Comparison of ENCODE assay signal across 27 cellular contexts in the genomic region with DNA sequence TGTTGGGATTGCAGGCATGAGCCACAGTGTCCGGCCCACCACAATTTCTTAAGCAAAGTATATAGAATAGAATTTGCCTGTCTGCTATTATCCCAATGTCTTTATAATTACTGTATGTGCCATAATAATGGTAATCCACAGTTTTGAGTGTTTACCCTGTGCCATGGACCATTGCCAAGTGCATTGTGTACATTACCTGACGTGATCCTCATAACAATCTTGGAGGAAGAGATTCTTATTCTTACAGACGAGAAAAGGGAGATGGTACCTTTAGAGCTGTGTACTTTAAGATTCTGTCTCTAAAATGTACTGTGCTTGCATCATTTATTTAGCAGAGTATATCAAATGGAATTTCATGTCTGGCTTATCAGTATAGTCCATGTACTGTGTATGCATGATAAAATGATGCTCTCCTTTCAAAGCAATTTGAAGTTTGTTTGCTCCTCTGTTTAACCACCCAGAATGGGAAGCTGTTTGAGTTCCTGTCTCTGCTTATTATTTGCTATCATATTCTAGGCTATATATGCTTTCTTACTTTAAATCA. TPM values are rescaled to one million over a fixed set of nuclear protein-coding genes. Genes with fewer than 3 reads are reported as not detected.
A peak's percentile ranks its signal among the peaks of the same experiment; 100 is the strongest.
DNase-seq lines count a peak whose midpoint lies in the region; ATAC-seq and TF ChIP-seq lines count a peak whose summit lies in the region.
"Had no signal": no experiment of that assay in that cellular context is flagged by ENCODE, and none has a peak within 500 bp of the region (broad histone marks: within the 10 kb centered on the region; RNA-seq: fewer than 3 reads in every experiment).

No MANE protein-coding gene starts in this region.

- H3K79me2 ChIP-seq in PC-9 (ENCODE audit: low read depth) = no peaks in the 10 kb centered on the region
- H3K79me2 ChIP-seq in H9 (ENCODE audit: insufficient read depth, low read length) = no peaks in the 10 kb centered on the region

- H3K79me1 ChIP-seq in H9 (ENCODE audit: insufficient read depth, low read depth, low read length, poor library complexity, severe bottlenecking) = no peaks in the 10 kb centered on the region

- no peak for ATAC-seq in naive thymus-derived CD4-positive, alpha-beta T cell
- ATAC-seq: A549; activated CD4-positive, alpha-beta T cell treated with anti-CD3 and anti-CD28 coated beads for 36 hours; left lobe of liver; naive thymus-derived CD8-positive, alpha-beta T cell; stimulated activated naive B cell treated with anti-CD40 and anti-IgM and Interleukin-4, amounts not matched to agents 10 μg/mL and 1 μg/mL and 100 μg/mL, for 72 hours had no signal

- H3K9me2 ChIP-seq in PC-9 (ENCODE audit: insufficient read depth) = no peaks in the 10 kb centered on the region

- no TSS peak for BruUV-seq in PC-9 (replicated peaks; lab: Mats Ljungman, UMichigan)

- H3K36me3 Mint-ChIP-seq in mesothelial cell of epicardium (peaks cover 6% of the 10 kb centered on the region), H9 (ENCODE audit: insufficient read depth in 1 of 3, low read depth in 3 of 3) (no peaks in the 10 kb centered on the region)
- peaks cover 0 to 9% (median 7%) of the 10 kb centered on the region in 5 donors for H3K36me3 Mint-ChIP-seq in naive thymus-derived CD4-positive, alpha-beta T cell
- H3K36me3 Mint-ChIP-seq: naive thymus-derived CD8-positive, alpha-beta T cell had no signal

- no peak overlapping the region for H2BK120ac ChIP-seq in H9 (ENCODE audit: low read depth, low read length, poor library complexity, severe bottlenecking)

- no peak overlapping the region for H3K56ac ChIP-seq in H9 (ENCODE audit: insufficient read length, low read depth, low read length)

- H3K36me3 ChIP-seq in PC-9 (ENCODE audit: low read depth) = peaks cover 5% of the 10 kb centered on the region; the same call in 1 of the 2 replicates
- H3K36me3 ChIP-seq in naive thymus-derived CD4-positive, alpha-beta T cell (ENCODE audit: control insufficient read depth in 2 of 3, insufficient read depth in 3 of 3, low read length in 3 of 3) = no peaks in the 10 kb centered on the region
- H3K36me3 ChIP-seq: thoracic aorta had no signal

- H3K9me3 ChIP-seq in PC-9 (ENCODE audit: insufficient read depth, low read depth) (peaks cover 8% of the 10 kb centered on the region; the same call in 1 of the 2 replicates), H9 (ENCODE audit: control insufficient read depth, low read depth, low read length) (no peaks in the 10 kb centered on the region)
- H3K9me3 ChIP-seq in naive thymus-derived CD4-positive, alpha-beta T cell (ENCODE audit: control insufficient read depth in 2 of 3, low read length in 3 of 3) = no peaks in the 10 kb centered on the region
- H3K9me3 ChIP-seq: A549, BLaER1, thoracic aorta had no signal

- H2AK5ac ChIP-seq in H9 (ENCODE audit: insufficient read length, low read length) = no peak overlapping the region

- DNase-seq in NCI-H1105 treated with DMSO at 0.1 percent for 48 hours (lab: John Stamatoyannopoulos, UW) = peak; percentile 43
- DNase-seq in NCI-H1105 (lab: John Stamatoyannopoulos, UW) = no peak
- peak; percentile 22 to 41 for DNase-seq in NCI-H2081 (lab: John Stamatoyannopoulos, UW)
- DNase-seq in PC-9 = no peak
- DNase-seq in mesothelial cell of epicardium (ENCODE audit: low spot score in 2 of 2, unreplicated experiment in 2 of 2) = no peak
- DNase-seq in H9 = no peak
- DNase-seq in naive thymus-derived CD4-positive, alpha-beta T cell = no peak
- no peak for DNase-seq in stimulated activated naive CD4-positive, alpha-beta T cell treated with Interleukin-2 at 50 U/mL for 16 hours (lab: John Stamatoyannopoulos, UW)
- DNase-seq: activated CD4-positive, alpha-beta T cell treated with anti-CD3 and anti-CD28 coated beads for 36 hours; activated naive CD4-positive, alpha-beta T cell treated with anti-CD3 and anti-CD28 coated beads, Interleukin-2, amount 50 U/mL, for 16 hours; aorta; caudate nucleus; dermis blood vessel endothelial cell; GF-D8; head of caudate nucleus; naive thymus-derived CD8-positive, alpha-beta T cell; NCI-H1694 treated with DMSO at 0.1 percent for 48 hours; NCI-H524; retina; SHP77; stimulated activated CD4-positive, alpha-beta T cell treated with anti-CD3 and anti-CD28 coated beads, Interleukin-2, amount 100 ng/mL, for 48 hours; stimulated activated naive B cell treated with anti-CD40 and anti-IgM and Interleukin-4, amounts not matched to agents 10 μg/mL and 1 μg/mL and 100 μg/mL, for 72 hours had no signal

- H4K8ac ChIP-seq in H9 (replicated peaks; ENCODE audit: insufficient read length, low read depth, low read length) = no peak overlapping the region

- H2BK20ac ChIP-seq in H9 (ENCODE audit: low read depth, low read length, poor library complexity, severe bottlenecking) = no peak overlapping the region

- H3K27me3 ChIP-seq in PC-9 (ENCODE audit: insufficient read depth, low read depth) (no peaks in the 10 kb centered on the region), H9 (ENCODE audit: insufficient read depth, low read length) (no peaks in the 10 kb centered on the region)
- H3K27me3 ChIP-seq in naive thymus-derived CD4-positive, alpha-beta T cell (ENCODE audit: control insufficient read depth in 2 of 2, insufficient read depth in 2 of 2, low read length in 2 of 2) = no peaks in the 10 kb centered on the region
- H3K27me3 ChIP-seq: BLaER1 had no signal

- H2BK5ac ChIP-seq in H9 (ENCODE audit: insufficient read length, low read length) = no peak overlapping the region

- H3K4me3 Mint-ChIP-seq in mesothelial cell of epicardium = no peak overlapping the region
- H3K4me3 Mint-ChIP-seq in H9 = no peak overlapping the region
- no peak overlapping the region for H3K4me3 Mint-ChIP-seq in naive thymus-derived CD4-positive, alpha-beta T cell
- H3K4me3 Mint-ChIP-seq: activated CD4-positive, alpha-beta T cell treated with anti-CD3 and anti-CD28 coated beads for 36 hours; naive thymus-derived CD8-positive, alpha-beta T cell; stimulated activated naive B cell treated with anti-CD40 and anti-IgM and Interleukin-4, amounts not matched to agents 10 μg/mL and 1 μg/mL and 100 μg/mL, for 72 hours had no signal

- CTCF ChIA-PET in PC-9 (lab: Charles Lee) = no interaction called here
- CTCF ChIA-PET in naive thymus-derived CD4-positive, alpha-beta T cell (lab: Charles Lee) = no interaction called here

- intact Hi-C loops in PC-9 (cut with micrococcal nuclease; ENCODE audit: unreplicated experiment) = no loop called here
- intact Hi-C loops in naive thymus-derived CD4-positive, alpha-beta T cell (cut with micrococcal nuclease) = no loop called here

- no peak overlapping the region for H3K18ac ChIP-seq in H9 (ENCODE audit: insufficient read length, low read depth, low read length)

- no peaks in the 10 kb centered on the region for H4K20me1 ChIP-seq in PC-9 (ENCODE audit: insufficient read depth)
- H4K20me1 ChIP-seq in H9 (ENCODE audit: control insufficient read depth, insufficient read depth, insufficient read length) = no peaks in the 10 kb centered on the region
- H4K20me1 ChIP-seq: BLaER1 had no signal

- no peaks in the 10 kb centered on the region for H3K23me2 ChIP-seq in H9 (ENCODE audit: insufficient read length, low read depth, low read length, poor library complexity, severe bottlenecking)

- no peak overlapping the region for H4K5ac ChIP-seq in H9 (ENCODE audit: insufficient read length, low read depth, low read length)

- H3K4me1 Mint-ChIP-seq in mesothelial cell of epicardium (peaks cover 26% of the 10 kb centered on the region), H9 (no peaks in the 10 kb centered on the region)
- peaks cover 0 to 8% (median 0%) of the 10 kb centered on the region in 7 donors for H3K4me1 Mint-ChIP-seq in naive thymus-derived CD4-positive, alpha-beta T cell
- H3K4me1 Mint-ChIP-seq: stimulated activated naive B cell treated with anti-CD40 and anti-IgM and Interleukin-4, amounts not matched to agents 10 μg/mL and 1 μg/mL and 100 μg/mL, for 72 hours had no signal

- no peak overlapping the region for H3K23ac ChIP-seq in H9 (ENCODE audit: insufficient read length, low read depth, low read length)

- POLR2A ChIA-PET in PC-9 (lab: Charles Lee; ENCODE audit: unreplicated experiment) = interaction anchor here (1.4 kb wide), 1 partner anchor 9 kb away, joined by 12 read pairs; no protein-coding TSS in a partner anchor
- POLR2A ChIA-PET in naive thymus-derived CD4-positive, alpha-beta T cell (lab: Charles Lee) = interaction anchor here (0.7 to 1.2 kb wide), 2 partner anchors 18 to 33 kb away, joined by 3 read pairs; no protein-coding TSS in a partner anchor

- H3K14ac ChIP-seq in H9 (ENCODE audit: insufficient read depth, low read length) = no peak overlapping the region

- H3F3A ChIP-seq in PC-9 (ENCODE audit: insufficient read depth, low read depth) = peaks cover 29% of the 10 kb centered on the region

- H3K9ac ChIP-seq in H9 (ENCODE audit: extremely low read depth, insufficient read length, low read length) = no peak overlapping the region
- H3K9ac ChIP-seq: BLaER1 had no signal

- no peak overlapping the region for H2BK15ac ChIP-seq in H9 (ENCODE audit: low read depth, low read length)

- no CpG with 5 or more reads among the region's 3 CpGs for WGBS in H9 (ENCODE audit: extremely low coverage, insufficient read length, low lambda C conversion rate)

- H2BK12ac ChIP-seq in H9 (ENCODE audit: insufficient read length, low read depth, low read length) = no peak overlapping the region

- H3K4me1 ChIP-seq in PC-9 (replicated peaks; ENCODE audit: insufficient read depth) (peaks cover 41% of the 10 kb centered on the region), H9 (ENCODE audit: insufficient read depth, low read length) (no peaks in the 10 kb centered on the region)
- H3K4me1 ChIP-seq in naive thymus-derived CD4-positive, alpha-beta T cell (ENCODE audit: control insufficient read depth in 2 of 2, insufficient read depth in 2 of 2, low read length in 2 of 2) = peaks cover 0 to 2% of the 10 kb centered on the region in 2 donors
- H3K4me1 ChIP-seq: BLaER1 had no signal

- H3K27ac ChIP-seq in PC-9 (peak overlapping the region; percentile 64), H9 (ENCODE audit: insufficient read length, low read depth, low read length) (no peak overlapping the region)
- H3K27ac ChIP-seq in naive thymus-derived CD4-positive, alpha-beta T cell (ENCODE audit: low read depth, low read length) = no peak overlapping the region
- H3K27ac ChIP-seq: A549, BLaER1, thoracic aorta had no signal

- no peaks in the 10 kb centered on the region for H3K27me3 Mint-ChIP-seq in mesothelial cell of epicardium (ENCODE audit: low read depth)
- H3K27me3 Mint-ChIP-seq in H9 (ENCODE audit: low read depth) = no peaks in the 10 kb centered on the region
- no peaks in the 10 kb centered on the region for H3K27me3 Mint-ChIP-seq in naive thymus-derived CD4-positive, alpha-beta T cell
- H3K27me3 Mint-ChIP-seq: activated CD4-positive, alpha-beta T cell treated with anti-CD3 and anti-CD28 coated beads for 36 hours; naive thymus-derived CD8-positive, alpha-beta T cell; stimulated activated naive B cell treated with anti-CD40 and anti-IgM and Interleukin-4, amounts not matched to agents 10 μg/mL and 1 μg/mL and 100 μg/mL, for 72 hours had no signal

- TF ChIP-seq CTCF in PC-9 (conservative IDR thresholded peaks at IDR 0.05) (no peak), mesothelial cell of epicardium (IDR thresholded peaks at IDR 0.05; ENCODE audit: unreplicated experiment) (no peak), H9 (conservative IDR thresholded peaks at IDR 0.05) (no peak)

- no peak overlapping the region for H4K91ac ChIP-seq in H9 (ENCODE audit: insufficient read length, low read depth, low read length)

- no peak overlapping the region for H3T11ph ChIP-seq in H9 (ENCODE audit: low read length)

- H3K4me2 ChIP-seq in PC-9 (no peak overlapping the region), H9 (ENCODE audit: insufficient read depth, insufficient read length, low read length) (no peak overlapping the region)
- H3K4me2 ChIP-seq: A549, BLaER1, smooth muscle cell had no signal

- H3K9me3 Mint-ChIP-seq in mesothelial cell of epicardium = peaks cover 11% of the 10 kb centered on the region
- no peaks in the 10 kb centered on the region for H3K9me3 Mint-ChIP-seq in H9
- H3K9me3 Mint-ChIP-seq in naive thymus-derived CD4-positive, alpha-beta T cell = peaks cover 0 to 2% (median 0%) of the 10 kb centered on the region in 11 donors
- H3K9me3 Mint-ChIP-seq: naive thymus-derived CD8-positive, alpha-beta T cell; stimulated activated naive B cell treated with anti-CD40 and anti-IgM and Interleukin-4, amounts not matched to agents 10 μg/mL and 1 μg/mL and 100 μg/mL, for 72 hours had no signal

- H3K4me3 ChIP-seq in PC-9 = no peak overlapping the region
- no peak overlapping the region for H3K4me3 ChIP-seq in naive thymus-derived CD4-positive, alpha-beta T cell (ENCODE audit: low read length)
- H3K4me3 ChIP-seq: A549, BLaER1, smooth muscle cell, thoracic aorta had no signal

- H2AFZ ChIP-seq in PC-9 (no peak overlapping the region), H9 (ENCODE audit: low read length) (no peak overlapping the region)

- no peak overlapping the region for H3K4ac ChIP-seq in H9 (ENCODE audit: low read depth, low read length)

- H3K27ac Mint-ChIP-seq in mesothelial cell of epicardium = peak overlapping the region; percentile 87
- no peak overlapping the region for H3K27ac Mint-ChIP-seq in H9
- no peak overlapping the region for H3K27ac Mint-ChIP-seq in naive thymus-derived CD4-positive, alpha-beta T cell
- H3K27ac Mint-ChIP-seq: activated CD4-positive, alpha-beta T cell treated with anti-CD3 and anti-CD28 coated beads for 36 hours; stimulated activated naive B cell treated with anti-CD40 and anti-IgM and Interleukin-4, amounts not matched to agents 10 μg/mL and 1 μg/mL and 100 μg/mL, for 72 hours had no signal

RNA-seq across cellular contexts. Expression of a gene that starts 13.8 kb away (rescaled TPM):
- total RNA-seq in PC-9 (2021) (29.3 and 34.0 TPM in 2 replicates), mesothelial cell of epicardium (26.3 to 33.0 TPM (median 27.3 TPM) in 3 replicates), H9 (2021) (33.4 and 33.8 TPM in 2 replicates)
- 10 to 100 TPM; 28.7 to 91.9 (median 65.6) TPM for total RNA-seq in naive thymus-derived CD4-positive, alpha-beta T cell
- 100 to 1,000 TPM in 1 of 2 donors, 10 to 100 TPM in 1; 66.0 to 115 TPM for polyA plus RNA-seq in naive thymus-derived CD4-positive, alpha-beta T cell

Comparison
In these comparisons a context has a peak if more than half of its experiments do, and no peak if none do; other contexts are left out.
1. DNase-seq: peak in NCI-H1105 treated with DMSO at 0.1 percent for 48 hours (single experiment) and NCI-H2081 (2 of 2); none in NCI-H1105 (single experiment), PC-9 (0 of 2), mesothelial cell of epicardium (0 of 2), H9 (single experiment), naive thymus-derived CD4-positive, alpha-beta T cell (0 of 9) and stimulated activated naive CD4-positive, alpha-beta T cell treated with Interleukin-2 at 50 U/mL for 16 hours (single experiment).